In the genomic region with DNA sequence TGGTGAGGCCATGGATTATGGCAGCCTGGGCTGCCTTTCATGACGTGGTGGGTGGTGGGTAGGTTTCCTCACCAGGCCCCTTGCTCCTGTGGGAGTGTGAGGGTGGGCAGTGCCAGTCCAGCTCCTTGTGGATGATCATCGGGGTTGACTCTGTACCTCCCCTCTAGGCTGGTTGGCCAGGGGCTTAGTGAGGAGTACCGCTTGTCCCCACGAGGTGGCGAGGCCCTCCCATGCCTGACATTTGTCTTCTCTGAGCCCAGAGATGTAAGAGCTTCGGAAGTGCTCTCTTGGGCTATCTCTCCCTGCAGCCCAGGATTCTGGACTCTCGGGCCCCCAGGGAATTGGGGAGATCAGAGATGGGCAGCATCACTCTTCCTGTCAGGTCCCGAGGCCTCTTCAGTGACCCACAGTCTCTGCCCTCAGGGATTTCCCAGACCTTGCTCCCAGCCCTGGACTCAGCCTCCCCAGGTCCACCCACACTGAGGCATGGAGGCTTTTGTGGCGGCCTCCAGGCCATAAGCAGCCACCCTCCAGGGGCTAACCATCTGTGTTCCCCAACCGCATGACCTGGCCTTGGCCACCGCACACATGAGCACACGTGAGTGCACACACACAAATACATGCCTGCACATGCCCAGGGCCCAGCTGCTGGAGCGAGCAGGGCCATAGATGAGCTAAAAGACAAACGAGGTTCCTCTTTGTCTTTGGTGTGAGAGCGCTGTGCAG, we compare ENCODE assay signal across 10 cellular contexts. TPM values are rescaled to one million over a fixed set of nuclear protein-coding genes. Genes with fewer than 3 reads are reported as not detected.
DNase-seq lines count a peak whose midpoint lies in the region; ATAC-seq, FAIRE-seq and TF ChIP-seq lines count a peak whose summit lies in the region.
"Had no signal": no experiment of that assay in that cellular context is flagged by ENCODE, and none has a peak within 500 bp of the region (broad histone marks: within the 10 kb centered on the region; RNA-seq: fewer than 3 reads in every experiment).

No MANE protein-coding gene starts in this region.

- H3K36me3 ChIP-seq in BLaER1 (peaks cover 14% of the 10 kb centered on the region; the same call in 1 of the 2 replicates), gastroesophageal sphincter (peaks cover 0 to 38% of the 10 kb centered on the region in 2 donors)
- H3K36me3 ChIP-seq in effector memory CD4-positive, alpha-beta T cell (ENCODE audit: control insufficient read depth, insufficient read depth, low read length): no peaks in the 10 kb centered on the region

- peaks cover 37% of the 10 kb centered on the region for H3K27me3 Mint-ChIP-seq in activated CD8-positive, alpha-beta T cell treated with anti-CD3 and anti-CD28 coated beads, Interleukin-2, amount 10 ng/mL, durations not matched to agents 7 days and 5 days (ENCODE audit: low read depth)

- H3K9me3 ChIP-seq in BLaER1 (no peaks in the 10 kb centered on the region), gastroesophageal sphincter (no peaks in the 10 kb centered on the region)
- no peaks in the 10 kb centered on the region for H3K9me3 ChIP-seq in effector memory CD4-positive, alpha-beta T cell (ENCODE audit: control insufficient read depth, low read length)

- ATAC-seq in HG02870 (IDR thresholded peaks at IDR 0.05; ENCODE audit: unreplicated experiment) (peak; percentile 57), gastroesophageal sphincter (no peak)
- peak; percentile 79 for ATAC-seq in activated CD8-positive, alpha-beta T cell treated with anti-CD3 and anti-CD28 coated beads, Interleukin-2, amount 10 ng/mL, durations not matched to agents 7 days and 5 days

- 0 out of 2 replicates have a peak overlapping the region, but pooled peaks have one; percentile 10 for H3K27ac ChIP-seq in BLaER1
- no peak overlapping the region for H3K27ac ChIP-seq in gastroesophageal sphincter
- no peak overlapping the region for H3K27ac ChIP-seq in effector memory CD4-positive, alpha-beta T cell (ENCODE audit: insufficient read depth, low read length, poor library complexity, severe bottlenecking)

- DNase-seq in GM18507 (ENCODE audit: extremely low spot score, insufficient read length, low read depth) (no peak), NCI-H1930 (lab: John Stamatoyannopoulos, UW) (peak; percentile 25 to 44), renal cortical epithelial cell (ENCODE audit: low read depth) (peak; percentile 53)
- peak; percentile 74 for DNase-seq in activated CD8-positive, alpha-beta T cell treated with anti-CD3 and anti-CD28 coated beads, Interleukin-2, amount 10 ng/mL, durations not matched to agents 7 days and 5 days
- no peak for DNase-seq in effector memory CD4-positive, alpha-beta T cell

- H3K27ac Mint-ChIP-seq in activated CD8-positive, alpha-beta T cell treated with anti-CD3 and anti-CD28 coated beads, Interleukin-2, amount 10 ng/mL, durations not matched to agents 7 days and 5 days: no peak overlapping the region
- H3K27ac Mint-ChIP-seq: T-helper 1 cell treated with Interleukin-12 subunit alpha and Interleukin-12 subunit beta and Interleukin-4 antibody, amounts not matched to agents 30 μg/mL and 1 μg/mL, for 36 hours had no signal

- no peak for TF ChIP-seq POLR2A in gastroesophageal sphincter (IDR thresholded peaks at IDR 0.05)

- H3K4me1 ChIP-seq in BLaER1 (peaks cover 35% of the 10 kb centered on the region), gastroesophageal sphincter (peaks cover 0 to 35% (median 14%) of the 10 kb centered on the region in 3 donors)
- no peaks in the 10 kb centered on the region for H3K4me1 ChIP-seq in effector memory CD4-positive, alpha-beta T cell (ENCODE audit: control insufficient read depth, insufficient read depth, low read length, poor library complexity, severe bottlenecking)

- peaks cover 2% of the 10 kb centered on the region for H3K4me1 Mint-ChIP-seq in activated CD8-positive, alpha-beta T cell treated with anti-CD3 and anti-CD28 coated beads, Interleukin-2, amount 10 ng/mL, durations not matched to agents 7 days and 5 days (ENCODE audit: low read depth)

- peak in 3 of 4 experiments; percentile 31 to 54 (median 39) for TF ChIP-seq CTCF in gastroesophageal sphincter (IDR thresholded peaks at IDR 0.05)

- POLR2A ChIA-PET in activated CD8-positive, alpha-beta T cell treated with anti-CD3 and anti-CD28 coated beads, Interleukin-2, amount 10 ng/mL, durations not matched to agents 7 days and 5 days (lab: Charles Lee): no interaction called here

- peak; percentile 83 for FAIRE-seq in GM18507 (lab: Jason Lieb, UNC)

- H3K27me3 ChIP-seq in BLaER1 (0 out of 2 replicates have a peak, but pooled peaks cover 12% of the 10 kb centered on the region), gastroesophageal sphincter (peaks cover 26% of the 10 kb centered on the region)
- H3K27me3 ChIP-seq in effector memory CD4-positive, alpha-beta T cell (replicated peaks; ENCODE audit: control insufficient read depth, insufficient read depth, low read length, poor library complexity, severe bottlenecking): peaks cover 12% of the 10 kb centered on the region

- no peak overlapping the region for H3K9ac ChIP-seq in BLaER1

- TF ChIP-seq EP300 in gastroesophageal sphincter (IDR thresholded peaks at IDR 0.05): no peak

- CTCF ChIA-PET in activated CD8-positive, alpha-beta T cell treated with anti-CD3 and anti-CD28 coated beads, Interleukin-2, amount 10 ng/mL, durations not matched to agents 7 days and 5 days (lab: Charles Lee): interaction anchor here (0.5 to 9.5 kb wide), 34 partner anchors 9 to 339 kb away, joined by 3 to 251 read pairs (median 6); partner anchors contain the start of genes EMX1, PRADC1 and SMYD5

- no peaks in the 10 kb centered on the region for H3K36me3 Mint-ChIP-seq in activated CD8-positive, alpha-beta T cell treated with anti-CD3 and anti-CD28 coated beads, Interleukin-2, amount 10 ng/mL, durations not matched to agents 7 days and 5 days (ENCODE audit: low read depth)

- H3K9me3 Mint-ChIP-seq in activated CD8-positive, alpha-beta T cell treated with anti-CD3 and anti-CD28 coated beads, Interleukin-2, amount 10 ng/mL, durations not matched to agents 7 days and 5 days (ENCODE audit: insufficient read depth): no peaks in the 10 kb centered on the region
- H3K9me3 Mint-ChIP-seq: T-helper 1 cell treated with Interleukin-12 subunit alpha and Interleukin-12 subunit beta and Interleukin-4 antibody, amounts not matched to agents 30 μg/mL and 1 μg/mL, for 36 hours had no signal

- no peak overlapping the region for H3K4me3 Mint-ChIP-seq in activated CD8-positive, alpha-beta T cell treated with anti-CD3 and anti-CD28 coated beads, Interleukin-2, amount 10 ng/mL, durations not matched to agents 7 days and 5 days
- H3K4me3 Mint-ChIP-seq: T-helper 1 cell treated with Interleukin-12 subunit alpha and Interleukin-12 subunit beta and Interleukin-4 antibody, amounts not matched to agents 30 μg/mL and 1 μg/mL, for 36 hours had no signal

- H3K4me3 ChIP-seq in BLaER1 (no peak overlapping the region), gastroesophageal sphincter (no peak overlapping the region)
- H3K4me3 ChIP-seq in effector memory CD4-positive, alpha-beta T cell (ENCODE audit: insufficient read depth, low read depth, low read length, poor library complexity, severe bottlenecking): no peak overlapping the region

- WGBS in gastroesophageal sphincter (ENCODE audit: low coverage in 1 of 2), 2 donors: 33 to 67% methylated on average over 1 to 3 of the region's 15 CpGs

- H4K20me1 ChIP-seq in BLaER1: peaks cover 36% of the 10 kb centered on the region

- H3K4me2 ChIP-seq in BLaER1: peak overlapping the region; percentile 64

RNA-seq across cellular contexts. Expression of gene SPR, which starts 6.5 kb away (rescaled TPM):
- under 1 TPM; 0.65 to 0.79 TPM for total RNA-seq in activated CD8-positive, alpha-beta T cell treated with anti-CD3 and anti-CD28 coated beads, Interleukin-2, amount 10 ng/mL, durations not matched to agents 7 days and 5 days
- total RNA-seq in gastroesophageal sphincter: 10 to 100 TPM; 26.1 to 48.5 (median 39.4) TPM
- total RNA-seq in renal cortical epithelial cell: 51.7 and 62.2 TPM in 2 replicates

RNA-seq across cellular contexts. Expression of gene EMX1, which starts 23.6 kb away (rescaled TPM):
- not detected for total RNA-seq in activated CD8-positive, alpha-beta T cell treated with anti-CD3 and anti-CD28 coated beads, Interleukin-2, amount 10 ng/mL, durations not matched to agents 7 days and 5 days
- total RNA-seq in gastroesophageal sphincter (under 1 TPM in 1 of 4 donors, not detected in 3; 0.15 TPM), renal cortical epithelial cell (0.35 and 5.3 TPM in 2 replicates)
- total RNA-seq: pulmonary artery endothelial cell had no signal

Comparison
In these comparisons a context has a peak if more than half of its experiments do, and no peak if none do; other contexts are left out.
1. DNase-seq: peak in NCI-H1930 (2 of 2), activated CD8-positive, alpha-beta T cell treated with anti-CD3 and anti-CD28 coated beads, Interleukin-2, amount 10 ng/mL, durations not matched to agents 7 days and 5 days (single experiment) and renal cortical epithelial cell (single experiment); none in GM18507 (single experiment) and effector memory CD4-positive, alpha-beta T cell (0 of 3).
2. RNA of gene SPR, which starts 6.5 kb away (total RNA-seq): 51.7 to 62.2 TPM in renal cortical epithelial cell and 26.1 to 48.5 TPM in gastroesophageal sphincter; 0.65 to 0.79 TPM in activated CD8-positive, alpha-beta T cell treated with anti-CD3 and anti-CD28 coated beads, Interleukin-2, amount 10 ng/mL, durations not matched to agents 7 days and 5 days; every median in the first group is over 10 times any median in the second.